Comparison of ENCODE assay signal across 12 cellular contexts in the genomic region with DNA sequence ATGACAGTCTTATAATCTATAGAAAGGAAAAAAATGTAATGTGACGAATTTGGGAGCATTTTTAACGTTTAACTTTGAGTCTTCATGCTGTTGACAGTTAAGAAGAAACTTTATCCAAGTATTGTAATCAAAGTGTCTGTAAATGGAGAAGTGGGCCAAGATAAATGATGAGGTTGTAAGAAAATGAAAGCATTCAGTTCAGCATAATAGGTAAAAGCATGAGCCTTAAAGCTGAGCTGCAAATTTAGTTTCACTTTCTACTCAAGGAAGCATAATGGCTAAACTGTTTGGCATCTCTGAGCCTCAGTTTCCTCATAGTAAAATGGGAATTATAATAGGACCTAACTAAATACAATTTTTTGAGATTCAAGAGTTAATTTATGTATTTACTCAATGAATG.
DNase-seq lines count a peak whose midpoint lies in the region; ATAC-seq, FAIRE-seq and TF ChIP-seq lines count a peak whose summit lies in the region.
"Had no signal": no experiment of that assay in that cellular context is flagged by ENCODE, and none has a peak within 500 bp of the region (broad histone marks: within the 10 kb centered on the region; RNA-seq: fewer than 3 reads in every experiment).

No MANE protein-coding gene starts in this region.

- TF ChIP-seq EP300 in GM12878 (IDR thresholded peaks at IDR 0.05; ENCODE audit: borderline replicate concordance in 1 of 2, control insufficient read depth in 1 of 2, low read depth in 2 of 2, low read length in 2 of 2), result no peak

- H3K9me3 ChIP-seq in GM12878 (replicated peaks; ENCODE audit: control insufficient read depth, insufficient read depth, low read length), result no peaks in the 10 kb centered on the region
- H3K9me3 ChIP-seq: pancreas, thoracic aorta had no signal

- WGBS in GM12878 (ENCODE audit: insufficient coverage, insufficient replicate concordance, low lambda C conversion rate, missing lambda C conversion rate), result 0% methylated on average over 2 of the region's 2 CpGs

- H3K27me3 ChIP-seq in GM12878 (replicated peaks in 1 of 2; ENCODE audit: control insufficient read depth in 2 of 2, insufficient read depth in 2 of 2, low read length in 1 of 2), result no peaks in the 10 kb centered on the region
- H3K27me3 ChIP-seq: dorsolateral prefrontal cortex, pancreas, Peyer's patch had no signal

- no peak for DNase-seq in D721Med (ENCODE audit: insufficient read length, low spot score)
- DNase-seq in NAMALWA (ENCODE audit: low spot score), result peak; percentile 10
- no peak for DNase-seq in GM12878 (ENCODE audit: low read depth, low spot score)
- no peak for DNase-seq in head of caudate nucleus
- DNase-seq in HuH-7 (ENCODE audit: low spot score), result no peak
- no peak for DNase-seq in occipital lobe (lab: John Stamatoyannopoulos, UW)
- DNase-seq: dorsolateral prefrontal cortex, pancreas, Peyer's patch had no signal

- in situ Hi-C loops in GM12878 (cut with MboI), result no loop called here

- BruUV-seq in GM12878 (replicated peaks; lab: Mats Ljungman, UMichigan), result no TSS peak

- no peak overlapping the region for H3K9ac ChIP-seq in GM12878 (ENCODE audit: control insufficient read depth, insufficient read depth, low read length)

- TF ChIP-seq CTCF in D721Med (IDR thresholded peaks at IDR 0.05; ENCODE audit: insufficient read depth, missing control alignments) (no peak), GM12878 (IDR thresholded peaks at IDR 0.05 in 2 of 3, conservative IDR thresholded peaks at IDR 0.05 in 1 of 3; ENCODE audit: control insufficient read depth in 2 of 3, extremely low read depth in 1 of 3, insufficient read depth in 1 of 3, low read depth in 3 of 3, low read length in 3 of 3) (no peak)

- SMC1A ChIA-PET in GM12878 (lab: Charles Lee; ENCODE audit: uncharacterized antibody, unreplicated experiment), result no interaction called here

- H2AFZ ChIP-seq in GM12878 (ENCODE audit: control insufficient read depth, low read depth, low read length), result no peak overlapping the region

- H3K27ac ChIP-seq in GM12878 (ENCODE audit: control insufficient read depth, insufficient read depth), result no peak overlapping the region
- H3K27ac ChIP-seq: dorsolateral prefrontal cortex, pancreas, Peyer's patch, thoracic aorta had no signal

- no peak for TF ChIP-seq RAD21 in GM12878 (IDR thresholded peaks at IDR 0.05; ENCODE audit: insufficient read depth, low read depth, low read length)

- H3K79me2 ChIP-seq in GM12878 (ENCODE audit: control insufficient read depth, insufficient read depth, low read length), result no peaks in the 10 kb centered on the region

- no peak for TF ChIP-seq POLR2A in GM12878 (IDR thresholded peaks at IDR 0.05; ENCODE audit: low read depth, low read length)

- intact Hi-C loops in GM12878 (cut with micrococcal nuclease; ENCODE audit: unreplicated experiment) (no loop called here), head of caudate nucleus (cut with DNase I) (no loop called here)

- no peak overlapping the region for H3K4me3 ChIP-seq in GM12878
- H3K4me3 ChIP-seq: dorsolateral prefrontal cortex, pancreas, Peyer's patch, thoracic aorta had no signal

- POLR2A ChIA-PET in GM12878 (lab: Charles Lee), result no interaction called here

- RAD21 ChIA-PET in GM12878 (lab: Charles Lee; ENCODE audit: unreplicated experiment), result no interaction called here

- no peaks in the 10 kb centered on the region for H4K20me1 ChIP-seq in GM12878 (ENCODE audit: control insufficient read depth, insufficient read depth)

- no peaks in the 10 kb centered on the region for H3K36me3 ChIP-seq in GM12878 (ENCODE audit: control insufficient read depth in 2 of 2, insufficient read depth in 2 of 2, low read length in 1 of 2)
- H3K36me3 ChIP-seq: pancreas, Peyer's patch, thoracic aorta had no signal

- H3K4me2 ChIP-seq in GM12878 (ENCODE audit: control insufficient read depth, insufficient read depth), result no peak overlapping the region

- CTCF ChIA-PET in GM12878 (lab: Yijun Ruan, JAX), result no interaction called here

- H3K4me1 ChIP-seq in GM12878 (ENCODE audit: control insufficient read depth, insufficient read depth, low read length), result no peaks in the 10 kb centered on the region
- H3K4me1 ChIP-seq: pancreas, Peyer's patch had no signal

- ATAC-seq in GM19452 (IDR thresholded peaks at IDR 0.05; ENCODE audit: unreplicated experiment) (peak; percentile 63), GM12878 (peak; percentile 48; the same call in 1 of the 3 replicates), GM18907 (IDR thresholded peaks at IDR 0.05; ENCODE audit: unreplicated experiment) (no peak)
- ATAC-seq: pancreas had no signal

- FAIRE-seq in D721Med (lab: Jason Lieb, UNC) (peak; percentile 84), GM12878 (lab: Jason Lieb, UNC) (no peak)
- FAIRE-seq: pancreas had no signal

TF ChIP-seq in GM12878, 131 proteins besides CTCF, POLR2A, EP300 and RAD21:
- TF ChIP-seq, protein P1, sequence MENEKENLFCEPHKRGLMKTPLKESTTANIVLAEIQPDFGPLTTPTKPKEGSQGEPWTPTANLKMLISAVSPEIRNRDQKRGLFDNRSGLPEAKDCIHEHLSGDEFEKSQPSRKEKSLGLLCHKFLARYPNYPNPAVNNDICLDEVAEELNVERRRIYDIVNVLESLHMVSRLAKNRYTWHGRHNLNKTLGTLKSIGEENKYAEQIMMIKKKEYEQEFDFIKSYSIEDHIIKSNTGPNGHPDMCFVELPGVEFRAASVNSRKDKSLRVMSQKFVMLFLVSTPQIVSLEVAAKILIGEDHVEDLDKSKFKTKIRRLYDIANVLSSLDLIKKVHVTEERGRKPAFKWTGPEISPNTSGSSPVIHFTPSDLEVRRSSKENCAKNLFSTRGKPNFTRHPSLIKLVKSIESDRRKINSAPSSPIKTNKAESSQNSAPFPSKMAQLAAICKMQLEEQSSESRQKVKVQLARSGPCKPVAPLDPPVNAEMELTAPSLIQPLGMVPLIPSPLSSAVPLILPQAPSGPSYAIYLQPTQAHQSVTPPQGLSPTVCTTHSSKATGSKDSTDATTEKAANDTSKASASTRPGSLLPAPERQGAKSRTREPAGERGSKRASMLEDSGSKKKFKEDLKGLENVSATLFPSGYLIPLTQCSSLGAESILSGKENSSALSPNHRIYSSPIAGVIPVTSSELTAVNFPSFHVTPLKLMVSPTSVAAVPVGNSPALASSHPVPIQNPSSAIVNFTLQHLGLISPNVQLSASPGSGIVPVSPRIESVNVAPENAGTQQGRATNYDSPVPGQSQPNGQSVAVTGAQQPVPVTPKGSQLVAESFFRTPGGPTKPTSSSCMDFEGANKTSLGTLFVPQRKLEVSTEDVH (IDR thresholded peaks at IDR 0.05; ENCODE audit: low read depth, partially characterized antibody), result no peak
- TF ChIP-seq TCF3 (IDR thresholded peaks at IDR 0.05; ENCODE audit: borderline replicate concordance, insufficient read depth, low read depth, low read length) (no peak), PAX8 (IDR thresholded peaks at IDR 0.05) (no peak), EZH2 (IDR thresholded peaks at IDR 0.05; ENCODE audit: borderline replicate concordance, control insufficient read depth, low read depth, low read length) (no peak), CEBPB (IDR thresholded peaks at IDR 0.05; ENCODE audit: borderline replicate concordance in 1 of 2, low read depth in 2 of 2, low read length in 2 of 2) (no peak), SUZ12 (IDR thresholded peaks at IDR 0.05; ENCODE audit: unreplicated experiment) (no peak), RELA (IDR thresholded peaks at IDR 0.05; ENCODE audit: borderline replicate concordance, partially characterized antibody) (no peak), HDAC6 (IDR thresholded peaks at IDR 0.05; ENCODE audit: unreplicated experiment) (no peak), BHLHE40 (IDR thresholded peaks at IDR 0.05; ENCODE audit: borderline replicate concordance in 1 of 2, low read depth in 2 of 2, low read length in 1 of 2) (no peak), MYC (IDR thresholded peaks at IDR 0.05; ENCODE audit: insufficient read depth, insufficient read length, insufficient replicate concordance, low read length, severe bottlenecking) (no peak), SREBF1 (IDR thresholded peaks at IDR 0.05; ENCODE audit: low read length) (no peak)
